In the genomic region with DNA sequence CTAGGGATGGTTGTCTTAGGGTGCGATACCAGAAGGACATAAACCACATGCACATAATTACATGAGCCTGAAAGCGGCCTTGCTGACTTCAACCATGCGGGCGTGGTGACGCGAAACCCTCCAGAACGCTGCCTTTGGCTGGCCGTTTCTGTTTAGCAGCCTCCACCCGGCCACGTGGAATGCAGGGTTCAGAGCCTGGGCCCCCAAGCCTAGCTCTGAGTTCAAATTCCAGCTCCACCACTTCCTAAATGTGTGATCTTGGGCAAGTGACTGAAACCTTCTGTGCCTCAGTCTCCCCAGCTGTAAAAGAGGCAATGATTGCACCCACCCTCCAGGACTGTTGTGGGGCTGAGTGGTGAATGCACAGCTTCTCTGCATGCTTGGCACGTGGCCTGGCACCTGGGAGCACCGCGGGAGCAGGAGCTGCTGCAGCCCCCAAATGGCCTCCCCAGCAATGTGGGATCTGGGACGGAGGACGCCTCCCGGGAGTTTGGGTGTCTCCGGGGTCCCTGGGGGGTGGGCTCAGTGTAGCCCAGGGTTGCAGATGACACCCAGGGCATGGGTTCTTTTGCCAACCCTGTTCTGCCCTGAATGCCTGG, we compare ENCODE assay signal across 26 cellular contexts. TPM values are rescaled to one million over a fixed set of nuclear protein-coding genes. Genes with fewer than 3 reads are reported as not detected.
DNase-seq lines count a peak whose midpoint lies in the region; ATAC-seq and TF ChIP-seq lines count a peak whose summit lies in the region.
"Had no signal": no experiment of that assay in that cellular context is flagged by ENCODE, and none has a peak within 500 bp of the region (broad histone marks: within the 10 kb centered on the region; RNA-seq: fewer than 3 reads in every experiment).

No MANE protein-coding gene starts in this region.

- no peaks in the 10 kb centered on the region for H3K79me2 ChIP-seq in OCI-LY1 (ENCODE audit: insufficient read depth, low read length)

- no peaks in the 10 kb centered on the region for H3K9me3 ChIP-seq in OCI-LY1 (ENCODE audit: low read length)
- H3K9me3 ChIP-seq: body of pancreas, sigmoid colon, vagina had no signal

- no peaks in the 10 kb centered on the region for H3K36me3 Mint-ChIP-seq in stimulated activated memory B cell treated with anti-CD40 and anti-IgM and Interleukin-4, amounts not matched to agents 10 μg/mL and 1 μg/mL and 100 μg/mL, for 72 hours
- no peaks in the 10 kb centered on the region for H3K36me3 Mint-ChIP-seq in nephron progenitor cell (ENCODE audit: low read depth)
- H3K36me3 Mint-ChIP-seq: CD8-positive, alpha-beta T cell had no signal

- no peaks in the 10 kb centered on the region for H4K20me1 ChIP-seq in OCI-LY1 (ENCODE audit: insufficient read depth, low read length)

- H3K4me2 ChIP-seq in OCI-LY1 (ENCODE audit: low read length) = 0 out of 2 replicates have a peak overlapping the region, but pooled peaks have one; percentile 53

- ATAC-seq in Right ventricle myocardium inferior (no peak), left ventricle myocardium superior (no peak), GM21529 (IDR thresholded peaks at IDR 0.05; ENCODE audit: unreplicated experiment) (no peak), GM18517 (IDR thresholded peaks at IDR 0.05; ENCODE audit: unreplicated experiment) (no peak)
- no peak for ATAC-seq in stimulated activated memory B cell treated with anti-CD40 and anti-IgM and Interleukin-4, amounts not matched to agents 10 μg/mL and 1 μg/mL and 100 μg/mL, for 72 hours
- ATAC-seq: CD8-positive, alpha-beta T cell had no signal

- no peaks in the 10 kb centered on the region for H3K9me2 ChIP-seq in OCI-LY1 (ENCODE audit: low read depth, low read length)

- H3K36me3 ChIP-seq in OCI-LY1 (ENCODE audit: insufficient read depth, low read length) = no peaks in the 10 kb centered on the region
- H3K36me3 ChIP-seq: sigmoid colon, vagina had no signal

- H3F3A ChIP-seq in OCI-LY1 (ENCODE audit: insufficient read depth, low read length) = no peaks in the 10 kb centered on the region

- H3K27ac ChIP-seq in OCI-LY1 (ENCODE audit: low read depth, low read length, poor library complexity, severe bottlenecking) (no peak overlapping the region), coronary artery (no peak overlapping the region)
- H3K27ac ChIP-seq: body of pancreas, sigmoid colon, vagina, VCaP had no signal

- TF ChIP-seq CTCF in OCI-LY1 (IDR thresholded peaks at IDR 0.05; ENCODE audit: low read length) (no peak), coronary artery (IDR thresholded peaks at IDR 0.05) (no peak), nephron progenitor cell (IDR thresholded peaks at IDR 0.05) (no peak)

- H3K27ac Mint-ChIP-seq in stimulated activated memory B cell treated with anti-CD40 and anti-IgM and Interleukin-4, amounts not matched to agents 10 μg/mL and 1 μg/mL and 100 μg/mL, for 72 hours = no peak overlapping the region
- no peak overlapping the region for H3K27ac Mint-ChIP-seq in nephron progenitor cell
- H3K27ac Mint-ChIP-seq: activated CD4-positive, alpha-beta T cell treated with anti-CD3 and anti-CD28 coated beads, Interleukin-2, amount 10 ng/mL, durations not matched to agents 7 days and 5 days; activated T-cell treated with anti-CD3 and anti-CD28 coated beads, Interleukin-2, amount 50 U/mL, for 72 hours; CD8-positive, alpha-beta T cell had no signal

- DNase-seq in Right ventricle myocardium inferior (ENCODE audit: missing footprints) (peak; percentile 53), left ventricle myocardium superior (no peak), coronary artery (ENCODE audit: low spot score) (no peak), nephron progenitor cell (no peak)
- DNase-seq: 8988T; activated naive CD4-positive, alpha-beta T cell; GOT3; mammary epithelial cell; NCI-H1417 treated with DMSO at 0.1 percent for 48 hours; NCI-H2081; NCI-H345; NCI-H774; sigmoid colon; stimulated activated naive CD4-positive, alpha-beta T cell treated with Interleukin-2 at 50 U/mL for 16 hours; SW 1271 had no signal

- H3K9ac ChIP-seq in OCI-LY1 (ENCODE audit: low read length) = no peak overlapping the region

- H3K4me3 Mint-ChIP-seq in stimulated activated memory B cell treated with anti-CD40 and anti-IgM and Interleukin-4, amounts not matched to agents 10 μg/mL and 1 μg/mL and 100 μg/mL, for 72 hours = peak overlapping the region; percentile 14
- no peak overlapping the region for H3K4me3 Mint-ChIP-seq in nephron progenitor cell
- H3K4me3 Mint-ChIP-seq: activated CD4-positive, alpha-beta T cell treated with anti-CD3 and anti-CD28 coated beads, Interleukin-2, amount 10 ng/mL, durations not matched to agents 7 days and 5 days; activated T-cell treated with anti-CD3 and anti-CD28 coated beads, Interleukin-2, amount 50 U/mL, for 72 hours; CD8-positive, alpha-beta T cell had no signal

- H3K4me1 Mint-ChIP-seq in stimulated activated memory B cell treated with anti-CD40 and anti-IgM and Interleukin-4, amounts not matched to agents 10 μg/mL and 1 μg/mL and 100 μg/mL, for 72 hours = peaks cover 42% of the 10 kb centered on the region
- H3K4me1 Mint-ChIP-seq in nephron progenitor cell = peaks cover 41% of the 10 kb centered on the region

- no peak overlapping the region for H3K4me3 ChIP-seq in OCI-LY1 (ENCODE audit: low read depth, low read length, poor library complexity, severe bottlenecking)
- peak overlapping the region; percentile 67 for H3K4me3 ChIP-seq in coronary artery
- H3K4me3 ChIP-seq: body of pancreas had no signal

- H3K4me1 ChIP-seq in OCI-LY1 (ENCODE audit: insufficient read depth, low read length, severe bottlenecking) = peaks cover 11% of the 10 kb centered on the region

- H3K9me3 Mint-ChIP-seq in stimulated activated memory B cell treated with anti-CD40 and anti-IgM and Interleukin-4, amounts not matched to agents 10 μg/mL and 1 μg/mL and 100 μg/mL, for 72 hours = no peaks in the 10 kb centered on the region
- no peaks in the 10 kb centered on the region for H3K9me3 Mint-ChIP-seq in nephron progenitor cell
- H3K9me3 Mint-ChIP-seq: activated CD4-positive, alpha-beta T cell treated with anti-CD3 and anti-CD28 coated beads, Interleukin-2, amount 10 ng/mL, durations not matched to agents 7 days and 5 days; activated T-cell treated with anti-CD3 and anti-CD28 coated beads, Interleukin-2, amount 50 U/mL, for 72 hours; CD8-positive, alpha-beta T cell had no signal

- intact Hi-C loops in Right ventricle myocardium inferior (cut with DNase I) = loop anchor here (1.0 to 10.0 kb wide), 3 partner anchors 80 to 281 kb away; a partner anchor contains a TSS
- intact Hi-C loops in left ventricle myocardium superior (cut with micrococcal nuclease) = no loop called here

- H3K27me3 Mint-ChIP-seq in stimulated activated memory B cell treated with anti-CD40 and anti-IgM and Interleukin-4, amounts not matched to agents 10 μg/mL and 1 μg/mL and 100 μg/mL, for 72 hours = no peaks in the 10 kb centered on the region
- H3K27me3 Mint-ChIP-seq in nephron progenitor cell (ENCODE audit: low read depth, poor library complexity) = peaks cover 4% of the 10 kb centered on the region
- H3K27me3 Mint-ChIP-seq: activated CD4-positive, alpha-beta T cell treated with anti-CD3 and anti-CD28 coated beads, Interleukin-2, amount 10 ng/mL, durations not matched to agents 7 days and 5 days had no signal

- no peak overlapping the region for H2AFZ ChIP-seq in OCI-LY1 (ENCODE audit: low read length)

- peaks cover 29% of the 10 kb centered on the region; the same call in 1 of the 2 replicates for H3K27me3 ChIP-seq in OCI-LY1 (ENCODE audit: insufficient read depth, low read length)
- H3K27me3 ChIP-seq: body of pancreas, sigmoid colon, vagina had no signal

RNA-seq across cellular contexts. Expression of a gene that starts 1.5 kb away (rescaled TPM):
- total RNA-seq in Right ventricle myocardium inferior (20.6 TPM), left ventricle myocardium superior (22.0 TPM)
- total RNA-seq: activated CD4-positive, alpha-beta T cell treated with anti-CD3 and anti-CD28 coated beads, Interleukin-2, amount 10 ng/mL, durations not matched to agents 7 days and 5 days; activated T-cell treated with anti-CD3 and anti-CD28 coated beads, Interleukin-2, amount 50 U/mL, for 72 hours; CD8-positive, alpha-beta T cell; temporal lobe had no signal

RNA-seq across cellular contexts. Expression of a gene that starts 18.8 kb away (rescaled TPM):
- total RNA-seq in Right ventricle myocardium inferior (0.51 TPM), left ventricle myocardium superior (not detected)
- total RNA-seq: activated CD4-positive, alpha-beta T cell treated with anti-CD3 and anti-CD28 coated beads, Interleukin-2, amount 10 ng/mL, durations not matched to agents 7 days and 5 days; CD8-positive, alpha-beta T cell; vagina had no signal

RNA-seq across cellular contexts. Expression of a gene that starts 39.8 kb away (rescaled TPM):
- not detected for total RNA-seq in Right ventricle myocardium inferior
- total RNA-seq in left ventricle myocardium superior = not detected
- total RNA-seq: body of pancreas; CD8-positive, alpha-beta T cell had no signal
